ENCODE assay signal across 1 cellular context in genomic region chr12:97276621-97277020, GRCh38.
TF ChIP-seq lines count a peak whose summit lies in the region.

No MANE protein-coding gene starts in this region.

TF ChIP-seq in GM23338, 12 proteins besides CTCF, POLR2A, EP300 and RAD21 (continued from another document):
- TF ChIP-seq, protein P1, sequence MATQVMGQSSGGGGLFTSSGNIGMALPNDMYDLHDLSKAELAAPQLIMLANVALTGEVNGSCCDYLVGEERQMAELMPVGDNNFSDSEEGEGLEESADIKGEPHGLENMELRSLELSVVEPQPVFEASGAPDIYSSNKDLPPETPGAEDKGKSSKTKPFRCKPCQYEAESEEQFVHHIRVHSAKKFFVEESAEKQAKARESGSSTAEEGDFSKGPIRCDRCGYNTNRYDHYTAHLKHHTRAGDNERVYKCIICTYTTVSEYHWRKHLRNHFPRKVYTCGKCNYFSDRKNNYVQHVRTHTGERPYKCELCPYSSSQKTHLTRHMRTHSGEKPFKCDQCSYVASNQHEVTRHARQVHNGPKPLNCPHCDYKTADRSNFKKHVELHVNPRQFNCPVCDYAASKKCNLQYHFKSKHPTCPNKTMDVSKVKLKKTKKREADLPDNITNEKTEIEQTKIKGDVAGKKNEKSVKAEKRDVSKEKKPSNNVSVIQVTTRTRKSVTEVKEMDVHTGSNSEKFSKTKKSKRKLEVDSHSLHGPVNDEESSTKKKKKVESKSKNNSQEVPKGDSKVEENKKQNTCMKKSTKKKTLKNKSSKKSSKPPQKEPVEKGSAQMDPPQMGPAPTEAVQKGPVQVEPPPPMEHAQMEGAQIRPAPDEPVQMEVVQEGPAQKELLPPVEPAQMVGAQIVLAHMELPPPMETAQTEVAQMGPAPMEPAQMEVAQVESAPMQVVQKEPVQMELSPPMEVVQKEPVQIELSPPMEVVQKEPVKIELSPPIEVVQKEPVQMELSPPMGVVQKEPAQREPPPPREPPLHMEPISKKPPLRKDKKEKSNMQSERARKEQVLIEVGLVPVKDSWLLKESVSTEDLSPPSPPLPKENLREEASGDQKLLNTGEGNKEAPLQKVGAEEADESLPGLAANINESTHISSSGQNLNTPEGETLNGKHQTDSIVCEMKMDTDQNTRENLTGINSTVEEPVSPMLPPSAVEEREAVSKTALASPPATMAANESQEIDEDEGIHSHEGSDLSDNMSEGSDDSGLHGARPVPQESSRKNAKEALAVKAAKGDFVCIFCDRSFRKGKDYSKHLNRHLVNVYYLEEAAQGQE (IDR thresholded peaks at IDR 0.05; ENCODE audit: unreplicated experiment): no peak
- TF ChIP-seq STAT1 (IDR thresholded peaks at IDR 0.05; ENCODE audit: unreplicated experiment) (no peak), ZNF114 (CRISPR knock-in tag; IDR thresholded peaks at IDR 0.05) (no peak), ETS1 (IDR thresholded peaks at IDR 0.05) (no peak), ZNF462 (CRISPR knock-in tag; IDR thresholded peaks at IDR 0.05) (no peak)
